10 cellular contexts compared by ENCODE assay signal in the genomic region with DNA sequence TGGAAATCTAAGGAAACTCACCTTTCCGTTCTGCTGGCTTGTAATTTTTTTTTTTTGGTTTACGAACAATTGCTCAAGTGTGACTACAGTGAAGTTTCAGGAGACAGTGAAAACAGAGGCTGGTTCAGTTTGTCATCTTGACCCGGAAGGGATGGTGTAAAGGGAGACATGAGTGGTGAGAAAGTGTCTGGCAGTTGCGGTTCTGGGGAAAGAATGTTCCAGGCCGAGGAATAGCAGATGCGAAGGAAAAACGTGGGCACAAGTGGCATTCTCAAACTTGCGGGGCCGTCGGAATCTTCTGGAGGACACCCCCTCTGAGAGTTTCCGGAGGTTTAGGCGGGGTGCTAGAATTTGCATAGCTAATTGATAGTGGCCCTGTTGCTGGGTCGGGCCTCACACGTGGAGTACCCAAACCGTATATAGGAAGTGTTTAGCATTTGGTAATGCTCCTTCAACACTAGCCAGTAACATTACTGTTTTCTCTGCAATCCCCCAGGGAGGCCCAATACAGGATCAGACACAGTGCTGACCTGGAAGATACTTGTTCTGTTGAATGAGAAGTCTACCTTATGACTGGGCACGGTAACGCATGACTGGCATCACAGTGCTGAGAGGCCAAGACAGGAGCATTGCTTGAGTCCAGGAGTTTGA. TPM values are rescaled to one million over a fixed set of nuclear protein-coding genes. Genes with fewer than 3 reads are reported as not detected.
DNase-seq lines count a peak whose midpoint lies in the region; ATAC-seq and TF ChIP-seq lines count a peak whose summit lies in the region.
"Had no signal": no experiment of that assay in that cellular context is flagged by ENCODE, and none has a peak within 500 bp of the region (broad histone marks: within the 10 kb centered on the region; RNA-seq: fewer than 3 reads in every experiment).

No MANE protein-coding gene starts in this region.

- no peak for TF ChIP-seq CTCF in dorsolateral prefrontal cortex (IDR thresholded peaks at IDR 0.05 in 54 of 56, conservative IDR thresholded peaks at IDR 0.05 in 2 of 56; ENCODE audit: low read depth in 1 of 56, partially characterized antibody in 56 of 56)

- peak overlapping the region in 2 of 59 donors; percentile 23 to 95 for H3K4me3 ChIP-seq in dorsolateral prefrontal cortex
- H3K4me3 ChIP-seq: transverse colon had no signal

- intact Hi-C loops in dorsolateral prefrontal cortex (cut with DNase I) = no loop called here

- H3K27ac ChIP-seq in dorsolateral prefrontal cortex = peak overlapping the region in 55 of 59 donors; percentile 28 to 97 (median 79)
- H3K27ac ChIP-seq: transverse colon had no signal

- DNase-seq in dorsolateral prefrontal cortex (no peak), RPMI8226 (no peak), AG08396 (ENCODE audit: low spot score) (no peak), islet precursor cell (no peak), amniotic stem cell (lab: John Stamatoyannopoulos, UW) (no peak)

- H3K27me3 ChIP-seq in dorsolateral prefrontal cortex = peaks cover 0 to 5% (median 0%) of the 10 kb centered on the region in 45 donors

- ATAC-seq in GM18499 (IDR thresholded peaks at IDR 0.05; ENCODE audit: insufficient read depth, unreplicated experiment) (peak; percentile 38), GM21447 (IDR thresholded peaks at IDR 0.05; ENCODE audit: unreplicated experiment) (peak; percentile 54), HG03196 (IDR thresholded peaks at IDR 0.05; ENCODE audit: unreplicated experiment) (peak; percentile 50)

RNA-seq across cellular contexts. Expression of gene TNFSF9, which starts 2.8 kb away (rescaled TPM):
- 10 to 100 TPM in 3 of 120 experiments, 1 to 10 TPM in 117; 2.4 to 16.3 (median 4.8) TPM for total RNA-seq in dorsolateral prefrontal cortex

RNA-seq across cellular contexts. Expression of gene TUBB4A, which starts 25.9 kb away (rescaled TPM):
- total RNA-seq in dorsolateral prefrontal cortex = 1,000 to 10,000 TPM in 16 of 120 experiments, 100 to 1,000 TPM in 104; 306 to 1,743 (median 779) TPM
- total RNA-seq: skeletal muscle tissue had no signal

RNA-seq across cellular contexts. Expression of gene DENND1C, which starts 46.4 kb away (rescaled TPM):
- 1 to 10 TPM in 117 of 120 experiments, under 1 TPM in 3; 0.65 to 5.4 (median 2.4) TPM for total RNA-seq in dorsolateral prefrontal cortex
- total RNA-seq: skeletal muscle tissue had no signal
